ENCODE assay signal across 16 cellular contexts in the genomic region with DNA sequence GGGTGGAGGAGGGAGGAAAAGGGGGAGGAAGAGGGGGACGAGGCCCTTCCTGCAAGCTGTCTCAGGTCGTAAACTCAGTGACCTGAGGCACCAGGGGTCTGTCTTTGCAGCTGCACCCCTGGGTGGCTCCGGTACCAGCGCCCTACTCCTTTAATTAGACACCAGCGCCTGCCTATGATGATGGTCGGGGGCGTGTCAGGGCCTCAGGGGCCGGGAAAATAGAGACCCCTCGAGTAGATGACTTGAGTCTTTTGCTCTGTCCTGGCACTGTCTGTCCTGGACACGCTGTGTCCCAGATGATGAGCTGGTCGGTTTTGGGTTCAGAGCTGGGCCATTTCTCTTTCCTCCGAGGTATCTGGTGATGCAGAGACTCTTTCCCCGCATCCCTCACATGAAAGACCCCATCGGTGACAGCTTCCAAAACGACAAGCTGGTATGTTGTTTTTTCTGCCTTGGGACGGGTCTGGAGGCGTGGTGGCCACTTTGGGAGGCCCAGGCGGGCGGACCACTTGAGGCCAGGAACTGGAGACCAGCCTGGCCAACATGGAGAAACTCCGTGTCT. TPM values are rescaled to one million over a fixed set of nuclear protein-coding genes. Genes with fewer than 3 reads are reported as not detected.
DNase-seq lines count a peak whose midpoint lies in the region; ATAC-seq and TF ChIP-seq lines count a peak whose summit lies in the region.
"Had no signal": no experiment of that assay in that cellular context is flagged by ENCODE, and none has a peak within 500 bp of the region (broad histone marks: within the 10 kb centered on the region; RNA-seq: fewer than 3 reads in every experiment).

No MANE protein-coding gene starts in this region.

- peak overlapping the region; percentile 83 for H3K27ac Mint-ChIP-seq in Caco-2 (ENCODE audit: unreplicated experiment)
- no peak overlapping the region for H3K27ac Mint-ChIP-seq in WTC11
- H3K27ac Mint-ChIP-seq in neural crest cell (ENCODE audit: unreplicated experiment), result no peak overlapping the region

- H3K4me3 Mint-ChIP-seq in Caco-2 (ENCODE audit: unreplicated experiment) (peak overlapping the region; percentile 11), WTC11 (no peak overlapping the region), neural crest cell (peak overlapping the region; percentile 83)
- H3K4me3 Mint-ChIP-seq: immature natural killer cell had no signal

- intact Hi-C loops in Caco-2 (cut with micrococcal nuclease; ENCODE audit: unreplicated experiment), result no loop called here

- H3K9me3 ChIP-seq in Caco-2, result no peaks in the 10 kb centered on the region
- H3K9me3 ChIP-seq: esophagus muscularis mucosa, neutrophil had no signal

- in situ Hi-C loops in GM13977 (cut with MboI; ENCODE audit: low pct_unique_long_range_greater_than_20kb, low sequenced_read_pairs, unreplicated experiment), result no loop called here

- H3K4me1 ChIP-seq in Caco-2, result no peaks in the 10 kb centered on the region

- no peak for TF ChIP-seq CTCF in Caco-2 (IDR thresholded peaks at IDR 0.05; ENCODE audit: insufficient read depth in 1 of 2, low read depth in 1 of 2, low read length in 1 of 2, severe bottlenecking in 1 of 2, unreplicated experiment in 1 of 2)
- no peak for TF ChIP-seq CTCF in GM13977 (IDR thresholded peaks at IDR 0.05; ENCODE audit: extremely low read depth, insufficient read depth, missing control alignments)
- TF ChIP-seq CTCF in WTC11 (IDR thresholded peaks at IDR 0.05), result no peak
- no peak for TF ChIP-seq CTCF in neural crest cell (conservative IDR thresholded peaks at IDR 0.05)

- CTCF ChIA-PET in Caco-2 (lab: Charles Lee), result no interaction called here
- CTCF ChIA-PET in WTC11 (lab: Charles Lee), result no interaction called here

- no peaks in the 10 kb centered on the region for H3K27me3 Mint-ChIP-seq in Caco-2 (ENCODE audit: insufficient read depth, unreplicated experiment)
- H3K27me3 Mint-ChIP-seq in WTC11 (ENCODE audit: low read depth), result no peaks in the 10 kb centered on the region
- H3K27me3 Mint-ChIP-seq in neural crest cell (ENCODE audit: low read depth), result peaks cover 17% of the 10 kb centered on the region

- no peaks in the 10 kb centered on the region for H3K27me3 ChIP-seq in Caco-2 (replicated peaks; ENCODE audit: control insufficient read depth, insufficient read depth, low read length)
- H3K27me3 ChIP-seq: esophagus muscularis mucosa, neutrophil had no signal

- POLR2A ChIA-PET in Caco-2 (lab: Charles Lee), result no interaction called here
- POLR2A ChIA-PET in WTC11 (lab: Charles Lee), result no interaction called here

- H3K36me3 Mint-ChIP-seq in Caco-2 (ENCODE audit: insufficient read depth, unreplicated experiment) (peaks cover 79% of the 10 kb centered on the region), WTC11 (peaks cover 24% of the 10 kb centered on the region), neural crest cell (ENCODE audit: low read depth) (peaks cover 10% of the 10 kb centered on the region)

- BruUV-seq in Caco-2 (replicated peaks; lab: Mats Ljungman, UMichigan), result no TSS peak

- H3K4me3 ChIP-seq in Caco-2 (ENCODE audit: low read depth, low read length), result no peak overlapping the region
- H3K4me3 ChIP-seq: esophagus muscularis mucosa had no signal

- H3K9me3 Mint-ChIP-seq in Caco-2 (ENCODE audit: unreplicated experiment), result no peaks in the 10 kb centered on the region
- no peaks in the 10 kb centered on the region for H3K9me3 Mint-ChIP-seq in WTC11
- no peaks in the 10 kb centered on the region for H3K9me3 Mint-ChIP-seq in neural crest cell
- H3K9me3 Mint-ChIP-seq: immature natural killer cell had no signal

- ATAC-seq in WTC11 (peak; percentile 5), HG03025 (IDR thresholded peaks at IDR 0.05; ENCODE audit: low FRiP score, unreplicated experiment) (no peak)

- 0 out of 2 replicates have a peak, but pooled peaks cover 3% of the 10 kb centered on the region for H3K36me3 ChIP-seq in Caco-2 (ENCODE audit: control insufficient read depth, insufficient read depth, low read length)

- H3K4me1 Mint-ChIP-seq in Caco-2 (ENCODE audit: low read depth, unreplicated experiment) (no peaks in the 10 kb centered on the region), WTC11 (peaks cover 8% of the 10 kb centered on the region), neural crest cell (peaks cover 3% of the 10 kb centered on the region)

- DNase-seq in Caco-2 (peak in 1 of 2 experiments; percentile 53), GM13977 (ENCODE audit: low spot score) (peak; percentile 31), WTC11 (ENCODE audit: low spot score) (peak; percentile 9), neural crest cell (ENCODE audit: low read depth, low spot score) (no peak), T-helper 1 cell (no peak), NCI-H774 (lab: John Stamatoyannopoulos, UW) (no peak)
- DNase-seq: immature natural killer cell; Kasumi-1; NCI-H524; stimulated activated CD4-positive, alpha-beta T cell treated with anti-CD3 and anti-CD28 coated beads, Interleukin-1b, Interleukin-23, amount 100 ng/mL, for 48 hours; substantia nigra; SW 1271 had no signal

TF ChIP-seq in WTC11, 78 proteins besides CTCF, POLR2A, EP300 and RAD21 (continues in another document):
- TF ChIP-seq, protein P1, sequence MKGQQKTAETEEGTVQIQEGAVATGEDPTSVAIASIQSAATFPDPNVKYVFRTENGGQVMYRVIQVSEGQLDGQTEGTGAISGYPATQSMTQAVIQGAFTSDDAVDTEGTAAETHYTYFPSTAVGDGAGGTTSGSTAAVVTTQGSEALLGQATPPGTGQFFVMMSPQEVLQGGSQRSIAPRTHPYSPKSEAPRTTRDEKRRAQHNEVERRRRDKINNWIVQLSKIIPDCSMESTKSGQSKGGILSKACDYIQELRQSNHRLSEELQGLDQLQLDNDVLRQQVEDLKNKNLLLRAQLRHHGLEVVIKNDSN (CRISPR knock-in tag; IDR thresholded peaks at IDR 0.05), result no peak
- TF ChIP-seq ELF4 (CRISPR knock-in tag; IDR thresholded peaks at IDR 0.05; ENCODE audit: low read depth) (no peak), KAT7 (CRISPR knock-in tag; IDR thresholded peaks at IDR 0.05; ENCODE audit: borderline replicate concordance) (no peak), JUN (CRISPR knock-in tag; IDR thresholded peaks at IDR 0.05) (no peak), EMX1 (CRISPR knock-in tag; IDR thresholded peaks at IDR 0.05) (peak; percentile 87), NFATC4 (CRISPR knock-in tag; IDR thresholded peaks at IDR 0.05) (peak; percentile 20; the same call in 1 of the 2 replicates), ZNF219 (CRISPR knock-in tag; IDR thresholded peaks at IDR 0.05; ENCODE audit: borderline replicate concordance) (no peak), ATF1 (CRISPR knock-in tag; IDR thresholded peaks at IDR 0.05) (no peak), GRHL2 (CRISPR knock-in tag; IDR thresholded peaks at IDR 0.05; ENCODE audit: insufficient replicate concordance, severe bottlenecking) (no peak), MYBL2 (CRISPR knock-in tag; IDR thresholded peaks at IDR 0.05) (no peak), CBFB (CRISPR knock-in tag; IDR thresholded peaks at IDR 0.05; ENCODE audit: low read depth) (no peak)
- TF ChIP-seq, protein P2, sequence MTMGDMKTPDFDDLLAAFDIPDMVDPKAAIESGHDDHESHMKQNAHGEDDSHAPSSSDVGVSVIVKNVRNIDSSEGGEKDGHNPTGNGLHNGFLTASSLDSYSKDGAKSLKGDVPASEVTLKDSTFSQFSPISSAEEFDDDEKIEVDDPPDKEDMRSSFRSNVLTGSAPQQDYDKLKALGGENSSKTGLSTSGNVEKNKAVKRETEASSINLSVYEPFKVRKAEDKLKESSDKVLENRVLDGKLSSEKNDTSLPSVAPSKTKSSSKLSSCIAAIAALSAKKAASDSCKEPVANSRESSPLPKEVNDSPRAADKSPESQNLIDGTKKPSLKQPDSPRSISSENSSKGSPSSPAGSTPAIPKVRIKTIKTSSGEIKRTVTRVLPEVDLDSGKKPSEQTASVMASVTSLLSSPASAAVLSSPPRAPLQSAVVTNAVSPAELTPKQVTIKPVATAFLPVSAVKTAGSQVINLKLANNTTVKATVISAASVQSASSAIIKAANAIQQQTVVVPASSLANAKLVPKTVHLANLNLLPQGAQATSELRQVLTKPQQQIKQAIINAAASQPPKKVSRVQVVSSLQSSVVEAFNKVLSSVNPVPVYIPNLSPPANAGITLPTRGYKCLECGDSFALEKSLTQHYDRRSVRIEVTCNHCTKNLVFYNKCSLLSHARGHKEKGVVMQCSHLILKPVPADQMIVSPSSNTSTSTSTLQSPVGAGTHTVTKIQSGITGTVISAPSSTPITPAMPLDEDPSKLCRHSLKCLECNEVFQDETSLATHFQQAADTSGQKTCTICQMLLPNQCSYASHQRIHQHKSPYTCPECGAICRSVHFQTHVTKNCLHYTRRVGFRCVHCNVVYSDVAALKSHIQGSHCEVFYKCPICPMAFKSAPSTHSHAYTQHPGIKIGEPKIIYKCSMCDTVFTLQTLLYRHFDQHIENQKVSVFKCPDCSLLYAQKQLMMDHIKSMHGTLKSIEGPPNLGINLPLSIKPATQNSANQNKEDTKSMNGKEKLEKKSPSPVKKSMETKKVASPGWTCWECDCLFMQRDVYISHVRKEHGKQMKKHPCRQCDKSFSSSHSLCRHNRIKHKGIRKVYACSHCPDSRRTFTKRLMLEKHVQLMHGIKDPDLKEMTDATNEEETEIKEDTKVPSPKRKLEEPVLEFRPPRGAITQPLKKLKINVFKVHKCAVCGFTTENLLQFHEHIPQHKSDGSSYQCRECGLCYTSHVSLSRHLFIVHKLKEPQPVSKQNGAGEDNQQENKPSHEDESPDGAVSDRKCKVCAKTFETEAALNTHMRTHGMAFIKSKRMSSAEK (CRISPR knock-in tag; IDR thresholded peaks at IDR 0.05; ENCODE audit: borderline replicate concordance), result no peak
- TF ChIP-seq, protein P3, sequence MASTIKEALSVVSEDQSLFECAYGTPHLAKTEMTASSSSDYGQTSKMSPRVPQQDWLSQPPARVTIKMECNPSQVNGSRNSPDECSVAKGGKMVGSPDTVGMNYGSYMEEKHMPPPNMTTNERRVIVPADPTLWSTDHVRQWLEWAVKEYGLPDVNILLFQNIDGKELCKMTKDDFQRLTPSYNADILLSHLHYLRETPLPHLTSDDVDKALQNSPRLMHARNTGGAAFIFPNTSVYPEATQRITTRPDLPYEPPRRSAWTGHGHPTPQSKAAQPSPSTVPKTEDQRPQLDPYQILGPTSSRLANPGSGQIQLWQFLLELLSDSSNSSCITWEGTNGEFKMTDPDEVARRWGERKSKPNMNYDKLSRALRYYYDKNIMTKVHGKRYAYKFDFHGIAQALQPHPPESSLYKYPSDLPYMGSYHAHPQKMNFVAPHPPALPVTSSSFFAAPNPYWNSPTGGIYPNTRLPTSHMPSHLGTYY (CRISPR knock-in tag; IDR thresholded peaks at IDR 0.05), result peak; percentile 68; the same call in 1 of the 2 replicates

RNA-seq across cellular contexts. Expression of a gene that starts 11.2 kb away (rescaled TPM):
- total RNA-seq in Caco-2 (2022), result 450 and 455 TPM in 2 replicates
- 627 to 722 TPM (median 720 TPM) in 3 replicates for total RNA-seq in WTC11 (2021)
- 507 and 510 TPM in 2 replicates for total RNA-seq in neural crest cell

RNA-seq across cellular contexts. Expression of a gene that starts 44.2 kb away (rescaled TPM):
- total RNA-seq in Caco-2 (2022), result 0.21 TPM in 1 of 2 replicates, not detected in the other
- 0.26 to 0.48 TPM in 2 of 3 replicates, not detected in the other for total RNA-seq in WTC11 (2021)
- not detected in 2 replicates for total RNA-seq in neural crest cell
- total RNA-seq: bronchial epithelial cell had no signal

Comparison
In these comparisons a context has a peak if more than half of its experiments do, and no peak if none do; other contexts are left out.
1. DNase-seq: peak in GM13977 (single experiment) and WTC11 (single experiment); none in neural crest cell (single experiment), T-helper 1 cell (0 of 5) and NCI-H774 (single experiment).